Comparison of ENCODE assay signal across 29 cellular contexts in genomic region chr4:65653740-65654361, GRCh38. TPM values are rescaled to one million over a fixed set of nuclear protein-coding genes. Genes with fewer than 3 reads are reported as not detected.
"Had no signal": no experiment of that assay in that cellular context is flagged by ENCODE, and none has a peak within 500 bp of the region (broad histone marks: within the 10 kb centered on the region; RNA-seq: fewer than 3 reads in every experiment).

No MANE protein-coding gene starts in this region.

- ATAC-seq: activated CD4-positive, alpha-beta T cell treated with anti-CD3 and anti-CD28 coated beads for 36 hours; activated T-helper 17 cell treated with anti-CD3 and anti-CD28 coated beads, Interleukin-2, amount 50 U/mL, for 72 hours; natural killer cell had no signal

- H3K36me3 ChIP-seq: adrenal gland, ascending aorta, left ventricle myocardium inferior, ovary, prostate gland, spleen, uterus had no signal

- DNase-seq: activated B cell treated with CpG ODN at 0.5 μM for 24 hours; activated CD4-positive, alpha-beta T cell treated with anti-CD3 and anti-CD28 coated beads for 36 hours; activated CD4-positive, alpha-beta T cell treated with anti-CD3 and anti-CD28 coated beads, Interleukin-2, amount 50 U/mL, for 4 hours; activated CD8-positive, alpha-beta memory T cell treated with anti-CD3 and anti-CD28 coated beads for 24 hours; activated CD8-positive, alpha-beta memory T cell treated with anti-CD3 and anti-CD28 coated beads, Interleukin-2, amount 50 U/mL, for 4 hours; activated T-cell treated with anti-CD3 and anti-CD28 coated beads, Interleukin-2, amount 50 U/mL, for 24 hours; adrenal gland; endodermal cell; foreskin fibroblast; immature natural killer cell; left ventricle myocardium inferior; midbrain; natural killer cell; ovary; spleen; stimulated activated CD4-positive, alpha-beta T cell treated with anti-CD3 and anti-CD28 coated beads, Interleukin-4, amount 100 ng/mL, for 1 hour; stimulated activated naive CD4-positive, alpha-beta T cell; T-helper 9 cell; testis; trophoblast cell; uterus had no signal

- H3K4me1 ChIP-seq: adrenal gland, ascending aorta, left ventricle myocardium inferior, prostate gland, spleen, testis, uterus had no signal

- H3K27me3 ChIP-seq: adrenal gland, ascending aorta, hepatocyte, ovary, spleen, testis had no signal

- H2AFZ ChIP-seq: hepatocyte had no signal

- H3K27ac ChIP-seq: adrenal gland, ascending aorta, coronary artery, epithelial cell of prostate, hepatocyte, left ventricle myocardium inferior, ovary, prostate gland, spleen, testis, uterus had no signal

- H3K4me3 ChIP-seq: adrenal gland, ascending aorta, coronary artery, hepatocyte, left ventricle myocardium inferior, ovary, prostate gland, spleen, testis, uterus had no signal

- FAIRE-seq: bronchial epithelial cell had no signal

- H3K4me2 ChIP-seq: hepatocyte had no signal

- H3K9me3 ChIP-seq: adrenal gland, ascending aorta, left ventricle myocardium inferior, ovary, prostate gland, spleen, testis, uterus had no signal

- H3K79me2 ChIP-seq: hepatocyte had no signal

RNA-seq across cellular contexts. Expression of gene EPHA5, which starts 16.4 kb away (rescaled TPM):
- total RNA-seq: activated B cell treated with CpG ODN at 0.5 μM for 24 hours; activated CD4-positive, alpha-beta T cell treated with anti-CD3 and anti-CD28 coated beads for 36 hours; activated T-helper 17 cell treated with anti-CD3 and anti-CD28 coated beads, Interleukin-2, amount 50 U/mL, for 72 hours; ascending aorta; left ventricle myocardium inferior; lung microvascular endothelial cell; natural killer cell had no signal
- polyA plus RNA-seq: immature natural killer cell had no signal
